ENCODE assay signal across 12 cellular contexts in the genomic region with DNA sequence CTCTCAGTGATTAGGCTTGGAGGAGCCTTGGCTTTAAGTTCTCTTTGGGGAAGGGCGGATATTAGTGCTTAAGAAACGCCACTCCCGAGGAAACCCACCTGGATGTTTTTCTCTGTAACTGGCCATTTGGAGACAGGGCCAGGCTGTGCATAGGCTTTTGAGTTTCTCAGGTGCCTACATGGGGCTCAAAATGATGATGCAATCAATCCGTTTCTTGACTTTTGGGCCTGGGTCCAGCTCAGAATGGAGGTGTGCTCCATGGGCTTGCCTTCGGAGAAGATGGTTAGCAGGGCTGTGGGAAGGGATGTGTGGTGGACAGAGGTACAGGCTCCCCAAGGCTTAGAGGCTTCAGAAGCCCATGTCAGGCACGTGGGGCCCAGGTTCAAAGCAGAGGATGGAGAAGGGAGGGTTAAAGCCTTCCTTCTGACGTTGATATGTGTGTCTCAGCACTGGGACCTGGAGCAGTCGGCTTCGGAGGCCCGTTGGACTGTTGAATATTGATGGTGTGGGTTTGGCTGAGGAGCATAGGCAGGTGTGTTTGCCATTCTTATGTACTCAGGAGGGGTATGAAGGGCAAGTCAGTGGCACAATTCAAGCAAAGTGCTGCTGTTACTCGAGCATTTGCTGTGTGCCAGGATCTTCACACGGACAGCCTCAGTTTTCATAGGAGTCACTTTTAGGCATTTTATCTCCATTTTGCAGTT. TPM values are rescaled to one million over a fixed set of nuclear protein-coding genes. Genes with fewer than 3 reads are reported as not detected.
DNase-seq lines count a peak whose midpoint lies in the region; ATAC-seq and TF ChIP-seq lines count a peak whose summit lies in the region.
"Had no signal": no experiment of that assay in that cellular context is flagged by ENCODE, and none has a peak within 500 bp of the region (broad histone marks: within the 10 kb centered on the region; RNA-seq: fewer than 3 reads in every experiment).

No MANE protein-coding gene starts in this region.

- H3K27ac ChIP-seq in right cardiac atrium (ENCODE audit: low read length) (no peak overlapping the region), RWPE1 (peak overlapping the region; percentile 73)
- H3K27ac ChIP-seq: GM23248 had no signal

- no peaks in the 10 kb centered on the region for H3K27me3 ChIP-seq in right cardiac atrium (ENCODE audit: control insufficient read depth, insufficient read depth)

- no peaks in the 10 kb centered on the region for H3K9me3 ChIP-seq in right cardiac atrium (ENCODE audit: control insufficient read depth, low read length)

- H3K4me3 ChIP-seq in right cardiac atrium (ENCODE audit: low read length): no peak overlapping the region
- H3K4me3 ChIP-seq: GM23248 had no signal

- POLR2A ChIA-PET in RWPE1 (lab: Yijun Ruan, JAX; ENCODE audit: low non-redundant PET): no interaction called here

- peak; percentile 9 for DNase-seq in Right ventricle myocardium inferior (ENCODE audit: missing footprints)
- DNase-seq in right cardiac atrium: no peak
- DNase-seq in RWPE1 (ENCODE audit: low spot score): no peak
- no peak for DNase-seq in left colon
- DNase-seq in iPS-NIHi11 (ENCODE audit: low spot score): no peak
- DNase-seq: amygdala, NCI-H345, RPMI8226 had no signal

- no peak for TF ChIP-seq CTCF in RWPE1 (conservative IDR thresholded peaks at IDR 0.05; ENCODE audit: low read depth)

- peaks cover 7% of the 10 kb centered on the region for H3K4me1 ChIP-seq in right cardiac atrium (ENCODE audit: control insufficient read depth, insufficient read depth, low read length)

- intact Hi-C loops in Right ventricle myocardium inferior (cut with DNase I): no loop called here
- intact Hi-C loops in right cardiac atrium (cut with DNase I): loop anchor here in 1 of 4 donors (10.0 kb wide), 1 partner anchor 139 kb away; no protein-coding TSS in a partner anchor
- intact Hi-C loops in left colon (cut with DNase I, micrococcal nuclease): no loop called here

- ATAC-seq in Right ventricle myocardium inferior (no peak), right cardiac atrium (no peak), left colon (peak; percentile 54), HG02571 (IDR thresholded peaks at IDR 0.05; ENCODE audit: unreplicated experiment) (no peak), HG03469 (IDR thresholded peaks at IDR 0.05; ENCODE audit: unreplicated experiment) (no peak), HG03378 (IDR thresholded peaks at IDR 0.05; ENCODE audit: unreplicated experiment) (no peak)

- 88% methylated on average over 12 of the region's 12 CpGs for WGBS in right cardiac atrium

- CTCF ChIA-PET in RWPE1 (lab: Yijun Ruan, JAX): interaction anchor here (0.5 to 2.7 kb wide), 2 partner anchors 22 to 243 kb away, joined by 3 to 10 read pairs; no protein-coding TSS in a partner anchor

RNA-seq across cellular contexts. Expression of gene WDR25, which starts 29.6 kb away (rescaled TPM):
- total RNA-seq in Right ventricle myocardium inferior (4.6 TPM), right cardiac atrium (1 to 10 TPM; 4.4 to 6.3 (median 5.3) TPM), left colon (1 to 10 TPM; 8.4 to 9.9 TPM)
- polyA plus RNA-seq in right cardiac atrium: 4.6 TPM
